33 cellular contexts compared by ENCODE assay signal in the genomic region with DNA sequence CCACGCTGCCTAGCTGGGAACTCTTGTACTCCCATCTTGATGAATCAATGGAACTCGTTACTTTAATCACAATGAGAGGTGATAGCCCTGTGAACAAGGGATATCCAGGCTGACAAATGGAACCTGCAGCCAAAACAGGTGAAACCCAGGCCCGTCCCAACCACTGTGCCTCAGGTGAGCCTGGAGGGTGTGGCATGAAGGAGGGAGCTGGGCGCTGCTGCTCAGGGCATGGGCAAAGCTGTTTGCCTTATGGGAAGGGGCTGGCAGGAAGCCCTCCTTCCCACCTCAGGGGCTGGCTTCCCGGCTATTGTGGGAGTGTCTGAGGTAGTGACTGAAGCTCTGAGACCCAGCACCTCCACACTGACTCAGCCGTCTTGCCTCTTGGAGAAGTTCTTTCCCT.
DNase-seq lines count a peak whose midpoint lies in the region; ATAC-seq and TF ChIP-seq lines count a peak whose summit lies in the region.
"Had no signal": no experiment of that assay in that cellular context is flagged by ENCODE, and none has a peak within 500 bp of the region (broad histone marks: within the 10 kb centered on the region; RNA-seq: fewer than 3 reads in every experiment).

No MANE protein-coding gene starts in this region.

- H3K36me3 ChIP-seq in endodermal cell (ENCODE audit: control insufficient read depth, insufficient read depth, low read length), result no peaks in the 10 kb centered on the region
- no peaks in the 10 kb centered on the region for H3K36me3 ChIP-seq in neuronal stem cell (replicated peaks in 1 of 2; ENCODE audit: control insufficient read depth in 2 of 2, insufficient read depth in 2 of 2, low read length in 2 of 2)
- H3K36me3 ChIP-seq: BE2C; BLaER1; BLaER1 treated with 17β-estradiol and CSF1 and Interleukin-3, amounts not matched to agents 10 nM and 100 nM had no signal

- peak; percentile 58 for DNase-seq in endodermal cell
- DNase-seq in neuronal stem cell (ENCODE audit: low spot score), result no peak
- DNase-seq in osteocyte (ENCODE audit: extremely low spot score, unreplicated experiment), result peak; percentile 81
- DNase-seq: 8988T; ACHN; AML-193; BE2C; C1 segment of cervical spinal cord; Caco-2; Calu3; CD4-positive, alpha-beta memory T cell; CD4-positive, alpha-beta T cell; CD4-positive, CD25-positive, alpha-beta regulatory T cell; CD8-positive, alpha-beta memory T cell; CD8-positive, alpha-beta T cell; COR-L47; DMS 273 treated with DMSO at 0.1 percent for 48 hours; DMS153; DMS53; DMS79; DMS79 treated with DMSO at 0.1 percent for 48 hours; DND-41; EL had no signal

- H3K4me1 ChIP-seq in endodermal cell (ENCODE audit: control insufficient read depth, insufficient read depth, low read length), result no peaks in the 10 kb centered on the region
- peaks cover 0 to 1% of the 10 kb centered on the region in 2 donors for H3K4me1 ChIP-seq in neuronal stem cell (ENCODE audit: control insufficient read depth in 2 of 2, insufficient read depth in 1 of 2, low read depth in 1 of 2, low read length in 2 of 2)
- H3K4me1 ChIP-seq: A549; BE2C; BLaER1; BLaER1 treated with 17β-estradiol and CSF1 and Interleukin-3, amounts not matched to agents 10 nM and 100 nM; Caco-2 had no signal

- no peak for ATAC-seq in HG02840 (IDR thresholded peaks at IDR 0.05; ENCODE audit: low FRiP score, unreplicated experiment)
- ATAC-seq in GM18909 (IDR thresholded peaks at IDR 0.05; ENCODE audit: poor library complexity, unreplicated experiment), result no peak
- ATAC-seq in HG03457 (IDR thresholded peaks at IDR 0.05; ENCODE audit: unreplicated experiment), result no peak
- ATAC-seq: A549; CD8-positive, alpha-beta T cell had no signal

- no peak overlapping the region for H2BK12ac ChIP-seq in neuronal stem cell (ENCODE audit: low read length)

- no peaks in the 10 kb centered on the region for H3K36me3 Mint-ChIP-seq in endodermal cell (ENCODE audit: low read depth)
- H3K36me3 Mint-ChIP-seq in osteocyte (ENCODE audit: unreplicated experiment), result no peaks in the 10 kb centered on the region
- H3K36me3 Mint-ChIP-seq: CD14-positive monocyte; CD4-positive, alpha-beta memory T cell; CD4-positive, CD25-positive, alpha-beta regulatory T cell; CD8-positive, alpha-beta memory T cell; CD8-positive, alpha-beta T cell had no signal

- H2AFZ ChIP-seq in neuronal stem cell (ENCODE audit: low read length), result no peak overlapping the region

- H2BK120ac ChIP-seq in neuronal stem cell (ENCODE audit: low read depth, low read length), result no peak overlapping the region

- no peak overlapping the region for H4K8ac ChIP-seq in neuronal stem cell (ENCODE audit: low read depth, low read length)

- no peaks in the 10 kb centered on the region for H3K79me1 ChIP-seq in neuronal stem cell (ENCODE audit: low read depth, low read length)

- WGBS in endodermal cell (ENCODE audit: insufficient coverage in 1 of 2, insufficient read length in 1 of 2), 2 experiments, result 81% methylated on average over 5 of the region's 6 CpGs; no CpG with 5 or more reads in 1 of the 2 experiments
- WGBS in neuronal stem cell (ENCODE audit: extremely low coverage in 2 of 2, insufficient read length in 2 of 2, insufficient replicate concordance in 1 of 2), 2 donors, result no CpG with 5 or more reads among the region's 6 CpGs

- H3K4me3 Mint-ChIP-seq in endodermal cell, result no peak overlapping the region
- no peak overlapping the region for H3K4me3 Mint-ChIP-seq in osteocyte (ENCODE audit: unreplicated experiment)
- H3K4me3 Mint-ChIP-seq: B cell; CD14-positive monocyte; CD4-positive, alpha-beta memory T cell; CD4-positive, alpha-beta T cell; CD4-positive, CD25-positive, alpha-beta regulatory T cell; CD8-positive, alpha-beta memory T cell; CD8-positive, alpha-beta T cell had no signal

- no peak overlapping the region for H3K27ac ChIP-seq in endodermal cell (ENCODE audit: low read depth, low read length)
- H3K27ac ChIP-seq in neuronal stem cell (replicated peaks; ENCODE audit: low read length), result no peak overlapping the region
- H3K27ac ChIP-seq: 22Rv1; A549; BLaER1; BLaER1 treated with 17β-estradiol and CSF1 and Interleukin-3, amounts not matched to agents 10 nM and 100 nM; C4-2B had no signal

- H3K27me3 ChIP-seq in endodermal cell (ENCODE audit: control insufficient read depth, insufficient read depth, low read length, poor library complexity, severe bottlenecking) (no peaks in the 10 kb centered on the region), neuronal stem cell (ENCODE audit: control insufficient read depth in 3 of 3, insufficient read depth in 3 of 3, low read depth in 1 of 3, low read length in 3 of 3) (peaks cover 0 to 10% (median 0%) of the 10 kb centered on the region in 3 experiments)
- H3K27me3 ChIP-seq: BE2C; BLaER1; BLaER1 treated with 17β-estradiol and CSF1 and Interleukin-3, amounts not matched to agents 10 nM and 100 nM had no signal

- H3K4ac ChIP-seq in neuronal stem cell (ENCODE audit: low read length), result no peak overlapping the region

- H3K4me1 Mint-ChIP-seq in endodermal cell, result peaks cover 5% of the 10 kb centered on the region
- H3K4me1 Mint-ChIP-seq in osteocyte (ENCODE audit: unreplicated experiment), result peaks cover 4% of the 10 kb centered on the region
- H3K4me1 Mint-ChIP-seq: B cell; CD4-positive, alpha-beta memory T cell; CD4-positive, CD25-positive, alpha-beta regulatory T cell; CD8-positive, alpha-beta memory T cell had no signal

- H2AK5ac ChIP-seq in neuronal stem cell (ENCODE audit: low read depth, low read length), result no peak overlapping the region

- H3K4me3 ChIP-seq in endodermal cell (ENCODE audit: low read length) (no peak overlapping the region), neuronal stem cell (ENCODE audit: low read length in 2 of 2) (no peak overlapping the region)
- H3K4me3 ChIP-seq: A549; BLaER1; BLaER1 treated with 17β-estradiol and CSF1 and Interleukin-3, amounts not matched to agents 10 nM and 100 nM had no signal

- H3K27me3 Mint-ChIP-seq in endodermal cell (ENCODE audit: insufficient read depth), result no peaks in the 10 kb centered on the region
- H3K27me3 Mint-ChIP-seq in osteocyte (ENCODE audit: unreplicated experiment), result no peaks in the 10 kb centered on the region
- H3K27me3 Mint-ChIP-seq: B cell; CD4-positive, alpha-beta memory T cell; CD4-positive, alpha-beta T cell; CD4-positive, CD25-positive, alpha-beta regulatory T cell had no signal

- H2BK5ac ChIP-seq in neuronal stem cell (ENCODE audit: low read length), result no peak overlapping the region

- H2BK15ac ChIP-seq in neuronal stem cell (ENCODE audit: low read length), result no peak overlapping the region

- H3K18ac ChIP-seq in neuronal stem cell (ENCODE audit: low read length), result peak overlapping the region; percentile 85

- H3K9me3 Mint-ChIP-seq in endodermal cell (peaks cover 23% of the 10 kb centered on the region), osteocyte (ENCODE audit: unreplicated experiment) (no peaks in the 10 kb centered on the region)
- H3K9me3 Mint-ChIP-seq: CD4-positive, alpha-beta T cell; CD8-positive, alpha-beta memory T cell; CD8-positive, alpha-beta T cell had no signal

- no peak overlapping the region for H3K23ac ChIP-seq in neuronal stem cell (ENCODE audit: low read depth, low read length, poor library complexity)

- H4K91ac ChIP-seq in neuronal stem cell (ENCODE audit: low read depth, low read length, poor library complexity), result no peak overlapping the region

- no peak overlapping the region for H3K27ac Mint-ChIP-seq in endodermal cell
- H3K27ac Mint-ChIP-seq in osteocyte (ENCODE audit: unreplicated experiment), result no peak overlapping the region
- H3K27ac Mint-ChIP-seq: B cell; CD14-positive monocyte; CD4-positive, alpha-beta memory T cell; CD4-positive, alpha-beta T cell; CD4-positive, CD25-positive, alpha-beta regulatory T cell; CD8-positive, alpha-beta memory T cell; CD8-positive, alpha-beta T cell had no signal

- TF ChIP-seq CTCF in endodermal cell (conservative IDR thresholded peaks at IDR 0.05) (no peak), osteocyte (IDR thresholded peaks at IDR 0.05) (no peak)

- H3K4me2 ChIP-seq in neuronal stem cell (ENCODE audit: insufficient read depth, low read length, poor library complexity, severe bottlenecking), result no peak overlapping the region
- H3K4me2 ChIP-seq: A549; BLaER1; BLaER1 treated with 17β-estradiol and CSF1 and Interleukin-3, amounts not matched to agents 10 nM and 100 nM had no signal

- H3K9ac ChIP-seq in endodermal cell (ENCODE audit: extremely low read depth, low read length, poor library complexity, severe bottlenecking) (no peak overlapping the region), neuronal stem cell (ENCODE audit: low read depth, low read length, poor library complexity) (no peak overlapping the region)
- H3K9ac ChIP-seq: BLaER1; BLaER1 treated with 17β-estradiol and CSF1 and Interleukin-3, amounts not matched to agents 10 nM and 100 nM had no signal

- no peak overlapping the region for H3K14ac ChIP-seq in neuronal stem cell (ENCODE audit: low read length)

- no peaks in the 10 kb centered on the region for H3K9me3 ChIP-seq in endodermal cell (ENCODE audit: control insufficient read depth, low read length)
- no peaks in the 10 kb centered on the region for H3K9me3 ChIP-seq in neuronal stem cell (replicated peaks in 1 of 2; ENCODE audit: control insufficient read depth in 2 of 2, insufficient read depth in 1 of 2, low read depth in 1 of 2, low read length in 2 of 2)
- H3K9me3 ChIP-seq: A549, BE2C, BLaER1, Caco-2 had no signal
